Comparison of ENCODE assay signal across 23 cellular contexts in the genomic region with DNA sequence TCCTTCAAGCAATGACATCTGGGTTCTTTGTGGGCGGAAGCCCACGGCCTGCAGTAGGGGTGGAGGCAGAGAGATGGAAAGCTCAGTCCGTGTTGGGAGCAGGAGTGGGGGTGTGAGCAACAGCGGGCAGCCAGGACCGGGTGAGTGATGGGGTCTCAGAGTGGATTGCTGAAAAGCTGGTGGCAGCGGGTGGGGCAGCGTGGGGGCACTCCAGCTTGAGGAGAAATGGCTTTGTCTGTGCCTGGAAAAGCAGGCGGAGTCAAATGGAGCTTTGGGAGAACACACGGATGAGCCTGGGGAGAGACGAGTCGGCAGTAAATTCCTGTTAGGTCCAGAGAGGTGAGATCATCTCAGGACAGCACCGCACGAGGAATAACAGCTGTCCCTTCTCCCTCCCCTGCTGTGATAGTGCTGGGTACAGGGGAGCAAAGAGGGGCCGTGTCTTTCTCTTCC. TPM values are rescaled to one million over a fixed set of nuclear protein-coding genes. Genes with fewer than 3 reads are reported as not detected.
DNase-seq lines count a peak whose midpoint lies in the region; ATAC-seq and TF ChIP-seq lines count a peak whose summit lies in the region.
"Had no signal": no experiment of that assay in that cellular context is flagged by ENCODE, and none has a peak within 500 bp of the region (broad histone marks: within the 10 kb centered on the region; RNA-seq: fewer than 3 reads in every experiment).

No MANE protein-coding gene starts in this region.

- peaks cover 13% of the 10 kb centered on the region for H3K27me3 Mint-ChIP-seq in glutamatergic neuron (ENCODE audit: unreplicated experiment)
- no peaks in the 10 kb centered on the region for H3K27me3 Mint-ChIP-seq in neural crest cell (ENCODE audit: low read depth)

- TF ChIP-seq CTCF in cardiac muscle cell (IDR thresholded peaks at IDR 0.05; ENCODE audit: low read depth, low read length) (no peak), glutamatergic neuron (IDR thresholded peaks at IDR 0.05; ENCODE audit: partially characterized antibody, unreplicated experiment) (no peak), neural crest cell (conservative IDR thresholded peaks at IDR 0.05) (no peak)

- H3K9me3 Mint-ChIP-seq in glutamatergic neuron (ENCODE audit: unreplicated experiment) (peaks cover 16% of the 10 kb centered on the region), neural crest cell (no peaks in the 10 kb centered on the region)

- H3K27me3 ChIP-seq in cardiac muscle cell: no peaks in the 10 kb centered on the region

- DNase-seq in cardiac muscle cell (ENCODE audit: low read depth in 1 of 2, low spot score in 1 of 2): no peak
- no peak for DNase-seq in left cardiac atrium
- no peak for DNase-seq in glutamatergic neuron
- DNase-seq in neural crest cell (ENCODE audit: low read depth, low spot score): no peak
- no peak for DNase-seq in stimulated activated naive CD8-positive, alpha-beta T cell treated with anti-CD3 and anti-CD28 coated beads, Interleukin-15, Interleukin-2, amounts not matched to agents 100 U/mL and 50 U/mL, for 24 hours
- no peak for DNase-seq in SK-N-DZ (ENCODE audit: low spot score)
- no peak for DNase-seq in CD1c-positive myeloid dendritic cell (ENCODE audit: extremely low spot score)
- DNase-seq in DMS79 (lab: John Stamatoyannopoulos, UW): no peak
- DNase-seq: AML-193, DND-41, GF-D8, NCI-H1417, NCI-H187 treated with DMSO at 0.1 percent for 48 hours, NCI-H226, NCI-H524, NCI-H82, SHP77 had no signal

- intact Hi-C loops in left cardiac atrium (cut with DNase I): no loop called here

- H3K4me3 ChIP-seq in cardiac muscle cell: no peak overlapping the region

- H3K4me1 Mint-ChIP-seq in glutamatergic neuron (ENCODE audit: low read depth, unreplicated experiment) (peaks cover 10% of the 10 kb centered on the region), neural crest cell (peaks cover 10% of the 10 kb centered on the region)

- no peaks in the 10 kb centered on the region for H3K9me3 ChIP-seq in cardiac muscle cell (ENCODE audit: low read depth)

- ATAC-seq in left cardiac atrium: no peak
- ATAC-seq in stimulated activated naive CD8-positive, alpha-beta T cell treated with anti-CD3 and anti-CD28 coated beads, Interleukin-15, Interleukin-2, amounts not matched to agents 100 U/mL and 50 U/mL, for 24 hours: no peak

- H3K4me3 Mint-ChIP-seq in glutamatergic neuron (ENCODE audit: unreplicated experiment) (no peak overlapping the region), neural crest cell (no peak overlapping the region)

- H3K27ac Mint-ChIP-seq in glutamatergic neuron (ENCODE audit: unreplicated experiment) (peak overlapping the region; percentile 62), neural crest cell (ENCODE audit: unreplicated experiment) (peak overlapping the region; percentile 54)

- H3K4me1 ChIP-seq in cardiac muscle cell (ENCODE audit: low read depth): peaks cover 9% of the 10 kb centered on the region

- H3K36me3 Mint-ChIP-seq in glutamatergic neuron (ENCODE audit: unreplicated experiment): peaks cover 34% of the 10 kb centered on the region
- H3K36me3 Mint-ChIP-seq in neural crest cell (ENCODE audit: low read depth): peaks cover 5% of the 10 kb centered on the region

- H3K36me3 ChIP-seq in cardiac muscle cell: no peaks in the 10 kb centered on the region

- H3K27ac ChIP-seq in cardiac muscle cell: peak overlapping the region; percentile 63
- H3K27ac ChIP-seq: 22Rv1, C4-2B, HL-60, KMS-11 had no signal

RNA-seq across cellular contexts. Expression of gene CACNA1B, which starts 42.1 kb away (rescaled TPM):
- total RNA-seq in cardiac muscle cell (0.32 and 0.60 TPM in 2 replicates), left cardiac atrium (under 1 TPM; 0.39 to 0.56 TPM), glutamatergic neuron (ENCODE audit: unreplicated experiment) (84.4 TPM), neural crest cell (3.0 and 3.1 TPM in 2 replicates)
- 0.05 and 0.39 TPM in 2 replicates for polyA plus RNA-seq in cardiac muscle cell
- polyA plus RNA-seq in SK-N-DZ (2014; cell fraction: cytosol; rRNA removed): 10.3 and 13.9 TPM in 2 replicates
- 27.7 and 38.8 TPM in 2 replicates for polyA plus RNA-seq in SK-N-DZ (2014; cell fraction: nucleus; rRNA removed)
- total RNA-seq: M059J, RPMI7951 had no signal

Comparison
In these comparisons a context has a peak if more than half of its experiments do, and no peak if none do; other contexts are left out.
1. RNA of gene CACNA1B, which starts 42.1 kb away (total RNA-seq): 84.4 TPM in glutamatergic neuron (single experiment); 3.0 to 3.1 TPM in neural crest cell, 0.32 to 0.60 TPM in cardiac muscle cell and 0.39 to 0.56 TPM in left cardiac atrium; every median in the first group is over 10 times any median in the second.